2 cellular contexts compared by ENCODE assay signal in genomic region chr16:769201-769769, GRCh38.
A peak's percentile ranks its signal among the peaks of the same experiment; 100 is the strongest.
TF ChIP-seq lines count a peak whose summit lies in the region.

No MANE protein-coding gene starts in this region.

TF ChIP-seq in HEK293, 187 proteins besides CTCF, POLR2A, EP300 and RAD21:
- TF ChIP-seq ZNF561 (tag by site-specific recombination; IDR thresholded peaks at IDR 0.05; ENCODE audit: borderline replicate concordance) (no peak), ZBTB10 (tag by site-specific recombination; IDR thresholded peaks at IDR 0.05) (no peak), ZNF777 (tag by site-specific recombination; IDR thresholded peaks at IDR 0.05; ENCODE audit: borderline replicate concordance) (no peak), ZNF600 (tag by site-specific recombination; IDR thresholded peaks at IDR 0.05) (no peak), TCF7L2 (IDR thresholded peaks at IDR 0.05; ENCODE audit: borderline replicate concordance, low read depth, low read length) (no peak), ZNF560 (tag by site-specific recombination; IDR thresholded peaks at IDR 0.05; ENCODE audit: borderline replicate concordance) (no peak), SCRT1 (tag by site-specific recombination; IDR thresholded peaks at IDR 0.05; ENCODE audit: borderline replicate concordance) (0 out of 2 replicates have a peak, but pooled peaks have one; percentile 45), ZNF354C (tag by site-specific recombination; IDR thresholded peaks at IDR 0.05; ENCODE audit: borderline replicate concordance, low read depth) (no peak), ZNF26 (tag by site-specific recombination; IDR thresholded peaks at IDR 0.05) (no peak), ZNF16 (tag by site-specific recombination; IDR thresholded peaks at IDR 0.05; ENCODE audit: low read depth) (no peak), SP2 (tag by site-specific recombination; IDR thresholded peaks at IDR 0.05) (peak; percentile 8; the same call in 1 of the 2 replicates)

TF ChIP-seq in H1, 55 proteins besides CTCF, POLR2A, EP300 and RAD21:
- TF ChIP-seq RBBP5 (IDR thresholded peaks at IDR 0.05; ENCODE audit: borderline replicate concordance, low read depth, low read length) (no peak), RNF2 (IDR thresholded peaks at IDR 0.05; ENCODE audit: borderline replicate concordance, low read depth, low read length, missing control alignments, poor library complexity, severe bottlenecking) (no peak), SP4 (IDR thresholded peaks at IDR 0.05; ENCODE audit: low read length) (no peak), HDAC6 (IDR thresholded peaks at IDR 0.05; ENCODE audit: low read depth, low read length) (no peak), RFX5 (IDR thresholded peaks at IDR 0.05; ENCODE audit: borderline replicate concordance, low read depth, low read length) (no peak), GABPA (IDR thresholded peaks at IDR 0.05; ENCODE audit: borderline replicate concordance, insufficient read depth, low read length) (no peak), CREB1 (IDR thresholded peaks at IDR 0.05) (no peak), TCF12 (IDR thresholded peaks at IDR 0.05; ENCODE audit: low read depth, low read length) (no peak), ATF2 (IDR thresholded peaks at IDR 0.05; ENCODE audit: low read length) (no peak), ASH2L (IDR thresholded peaks at IDR 0.05; ENCODE audit: low read length) (no peak)
